In genomic region chr1:148371551-148371994, GRCh38 we compare ENCODE assay signal across 8 cellular contexts.
A peak's percentile ranks its signal among the peaks of the same experiment; 100 is the strongest.
DNase-seq lines count a peak whose midpoint lies in the region; ATAC-seq and TF ChIP-seq lines count a peak whose summit lies in the region.
"Not testable (repeated sequence)": the region's sequence is repeated elsewhere in the genome, so short reads cannot be mapped to it uniquely, and the experiment has no call there.

No MANE protein-coding gene starts in this region.

- H2AK9ac ChIP-seq in IMR-90 (replicated peaks; ENCODE audit: low read depth, low read length, poor library complexity), result not testable (repeated sequence)

- H4K20me1 ChIP-seq in IMR-90 (ENCODE audit: insufficient read depth, low read length), result not testable (repeated sequence)

- H3K4me3 Mint-ChIP-seq in activated CD4-positive, alpha-beta T cell treated with anti-CD3 and anti-CD28 coated beads, Interleukin-2, amount 10 ng/mL, durations not matched to agents 7 days and 5 days, result peak overlapping the region; percentile 40

- not testable (repeated sequence) for H2AFZ ChIP-seq in IMR-90 (replicated peaks; ENCODE audit: low read length, poor library complexity); trophoblast cell (ENCODE audit: insufficient read depth, low read length, poor library complexity)

- intact Hi-C loops in IMR-90 (cut with micrococcal nuclease); breast epithelium (cut with DNase I; ENCODE audit: low total_unique reads); right cardiac atrium (cut with DNase I): not testable (repeated sequence)

- TF ChIP-seq CTCF in IMR-90 (conservative IDR thresholded peaks at IDR 0.05; ENCODE audit: low read depth, low read length), result peak; percentile 64
- TF ChIP-seq CTCF in breast epithelium (IDR thresholded peaks at IDR 0.05), result peak; percentile 82 to 92 (median 91)
- peak; percentile 51 to 69 for TF ChIP-seq CTCF in suprapubic skin (IDR thresholded peaks at IDR 0.05)

- H3K4me1 ChIP-seq in IMR-90 (ENCODE audit: control insufficient read depth, insufficient read depth, low read length); NT2/D1 (ENCODE audit: insufficient read depth, insufficient read length); breast epithelium; right cardiac atrium (ENCODE audit: control insufficient read depth, insufficient read depth, low read length); trophoblast cell (ENCODE audit: control insufficient read depth in 1 of 2, insufficient read depth in 2 of 2, low read length in 2 of 2): not testable (repeated sequence)
- peaks cover 18% of the 10 kb centered on the region for H3K4me1 ChIP-seq in suprapubic skin

- DNase-seq in EH (ENCODE audit: low read depth) (peak; percentile 71), IMR-90 (peak; percentile 73), NT2/D1 (ENCODE audit: low read depth, low spot score) (peak; percentile 76), breast epithelium (ENCODE audit: low spot score in 2 of 2) (peak; percentile 63 to 76), right cardiac atrium (peak; percentile 49 to 73 (median 55)), trophoblast cell (peak; percentile 46 to 82), suprapubic skin (ENCODE audit: low spot score in 2 of 2) (peak in 1 of 2 donors; percentile 74)
- peak; percentile 81 for DNase-seq in activated CD4-positive, alpha-beta T cell treated with anti-CD3 and anti-CD28 coated beads, Interleukin-2, amount 10 ng/mL, durations not matched to agents 7 days and 5 days

- H3K9me3 Mint-ChIP-seq in activated CD4-positive, alpha-beta T cell treated with anti-CD3 and anti-CD28 coated beads, Interleukin-2, amount 10 ng/mL, durations not matched to agents 7 days and 5 days, result not testable (repeated sequence)

- CTCF ChIA-PET in IMR-90 (lab: Yijun Ruan, JAX), result not testable (repeated sequence)
- CTCF ChIA-PET in activated CD4-positive, alpha-beta T cell treated with anti-CD3 and anti-CD28 coated beads, Interleukin-2, amount 10 ng/mL, durations not matched to agents 7 days and 5 days (lab: Charles Lee), result interaction anchor here (0.9 to 2.3 kb wide), 5 partner anchors 8 to 19 kb away, joined by 3 to 6 read pairs (median 3); no protein-coding TSS in a partner anchor

- H3K23ac ChIP-seq in IMR-90 (ENCODE audit: low read depth, low read length); trophoblast cell (ENCODE audit: low read length): not testable (repeated sequence)

- not testable (repeated sequence) for H2BK15ac ChIP-seq in IMR-90 (ENCODE audit: low read depth, low read length)

- not testable (repeated sequence) for H3K27me3 ChIP-seq in IMR-90 (ENCODE audit: control insufficient read depth, insufficient read depth, low read length); NT2/D1 (ENCODE audit: insufficient read depth, insufficient read length); breast epithelium; right cardiac atrium (ENCODE audit: control insufficient read depth, insufficient read depth); trophoblast cell (ENCODE audit: insufficient read depth, low read length); suprapubic skin

- not testable (repeated sequence) for TF ChIP-seq POLR2A in IMR-90 (IDR thresholded peaks at IDR 0.05; ENCODE audit: low read depth, low read length); breast epithelium (IDR thresholded peaks at IDR 0.05); suprapubic skin (IDR thresholded peaks at IDR 0.05)

- dilution Hi-C loops in IMR-90 (cut with HindIII; ENCODE audit: low sequenced_read_pairs, unreplicated experiment), result not testable (repeated sequence)

- H3K9me1 ChIP-seq in IMR-90 (ENCODE audit: insufficient read depth, low read length), result not testable (repeated sequence)

- H3K4me1 Mint-ChIP-seq in activated CD4-positive, alpha-beta T cell treated with anti-CD3 and anti-CD28 coated beads, Interleukin-2, amount 10 ng/mL, durations not matched to agents 7 days and 5 days, result peaks cover 47% of the 10 kb centered on the region

- not testable (repeated sequence) for H2BK20ac ChIP-seq in IMR-90 (ENCODE audit: low read depth, low read length)

- not testable (repeated sequence) for H4K12ac ChIP-seq in trophoblast cell (ENCODE audit: low read depth, low read length)

- H2BK5ac ChIP-seq in IMR-90 (ENCODE audit: low read depth, low read length, poor library complexity, severe bottlenecking); trophoblast cell (ENCODE audit: low read depth, low read length, poor library complexity): not testable (repeated sequence)

- H3K36me3 ChIP-seq in IMR-90 (ENCODE audit: control insufficient read depth, insufficient read depth, low read length); NT2/D1 (ENCODE audit: insufficient read depth, insufficient read length, low read length); breast epithelium; trophoblast cell (ENCODE audit: control insufficient read depth in 1 of 2, insufficient read depth in 2 of 2, low read length in 2 of 2); suprapubic skin: not testable (repeated sequence)

- not testable (repeated sequence) for H3K56ac ChIP-seq in IMR-90 (ENCODE audit: extremely low read depth, insufficient read depth, low read length)

- H3K79me2 ChIP-seq in trophoblast cell (ENCODE audit: control insufficient read depth, insufficient read depth, low read length, poor library complexity), result not testable (repeated sequence)

- not testable (repeated sequence) for H3K4me2 ChIP-seq in IMR-90 (ENCODE audit: low read depth, low read length); trophoblast cell (ENCODE audit: low read length)

- H3K36me3 Mint-ChIP-seq in activated CD4-positive, alpha-beta T cell treated with anti-CD3 and anti-CD28 coated beads, Interleukin-2, amount 10 ng/mL, durations not matched to agents 7 days and 5 days (ENCODE audit: low read depth), result not testable (repeated sequence)

- H2BK120ac ChIP-seq in IMR-90 (ENCODE audit: low read depth, low read length); trophoblast cell (ENCODE audit: insufficient read depth, low read length, poor library complexity): not testable (repeated sequence)

- TF ChIP-seq RAD21 in IMR-90 (IDR thresholded peaks at IDR 0.05; ENCODE audit: low read length), result peak; percentile 80

- not testable (repeated sequence) for H3K9ac ChIP-seq in IMR-90 (ENCODE audit: low read depth, low read length); NT2/D1 (ENCODE audit: insufficient read length, low read depth); trophoblast cell (ENCODE audit: low read length)

- BruUV-seq in IMR-90 (replicated peaks; lab: Mats Ljungman, UMichigan), result not testable (repeated sequence)

- not testable (repeated sequence) for H2AK5ac ChIP-seq in IMR-90 (ENCODE audit: low read depth, low read length); trophoblast cell (ENCODE audit: low read length)

- POLR2A ChIA-PET in IMR-90 (lab: Charles Lee; ENCODE audit: unreplicated experiment), result not testable (repeated sequence)
- POLR2A ChIA-PET in activated CD4-positive, alpha-beta T cell treated with anti-CD3 and anti-CD28 coated beads, Interleukin-2, amount 10 ng/mL, durations not matched to agents 7 days and 5 days (lab: Charles Lee), result interaction anchor here (1.8 kb wide), 1 partner anchor 151 kb away, joined by 13 read pairs; no protein-coding TSS in a partner anchor

- H3K4me3 ChIP-seq in IMR-90 (ENCODE audit: insufficient read depth, low read depth, low read length); NT2/D1 (ENCODE audit: insufficient read length, low read depth); breast epithelium; right cardiac atrium (ENCODE audit: low read length); trophoblast cell (ENCODE audit: low read depth, low read length); suprapubic skin: not testable (repeated sequence)

- H3K18ac ChIP-seq in IMR-90 (ENCODE audit: low read depth, low read length); trophoblast cell (ENCODE audit: low read length): not testable (repeated sequence)

- whole genome bisulfite sequencing in IMR-90 (ENCODE audit: extremely low coverage in 2 of 2, insufficient read length in 1 of 2), 2 experiments, result no CpG with 5 or more reads among the region's 4 CpGs
- 12% methylated on average over 4 of the region's 4 CpGs for WGBS in right cardiac atrium
- WGBS in trophoblast cell (ENCODE audit: extremely low coverage, insufficient coverage, insufficient read length), result no CpG with 5 or more reads among the region's 4 CpGs
- 17% methylated on average over 4 of the region's 4 CpGs for WGBS in suprapubic skin

- not testable (repeated sequence) for H3K4ac ChIP-seq in IMR-90 (ENCODE audit: low read depth, low read length); trophoblast cell (ENCODE audit: low read depth, low read length)

- not testable (repeated sequence) for H4K91ac ChIP-seq in IMR-90 (ENCODE audit: insufficient read depth, low read depth, low read length); trophoblast cell (ENCODE audit: low read depth, low read length)

- in situ Hi-C loops in IMR-90 (cut with MboI; ENCODE audit: low sequenced_read_pairs), result not testable (repeated sequence)

- H2BK12ac ChIP-seq in trophoblast cell (ENCODE audit: low read length), result not testable (repeated sequence)

- not testable (repeated sequence) for TF ChIP-seq EP300 in suprapubic skin (IDR thresholded peaks at IDR 0.05)

- H3K27ac Mint-ChIP-seq in activated CD4-positive, alpha-beta T cell treated with anti-CD3 and anti-CD28 coated beads, Interleukin-2, amount 10 ng/mL, durations not matched to agents 7 days and 5 days, result peak overlapping the region; percentile 98

- H3K79me1 ChIP-seq in IMR-90 (ENCODE audit: low read depth in 1 of 2, low read length in 2 of 2); trophoblast cell (ENCODE audit: low read length): not testable (repeated sequence)

- not testable (repeated sequence) for H4K8ac ChIP-seq in IMR-90 (ENCODE audit: low read depth in 2 of 2, low read length in 2 of 2); trophoblast cell (ENCODE audit: low read depth, low read length)

- not testable (repeated sequence) for H3K14ac ChIP-seq in IMR-90 (replicated peaks; ENCODE audit: low read depth, low read length); trophoblast cell (ENCODE audit: low read length)

- H3K9me3 ChIP-seq in IMR-90 (ENCODE audit: control insufficient read depth, insufficient read depth, low read length); NT2/D1 (ENCODE audit: insufficient read depth, low read length); breast epithelium; right cardiac atrium (ENCODE audit: control insufficient read depth, low read length); trophoblast cell (ENCODE audit: insufficient read depth, low read depth, low read length); suprapubic skin: not testable (repeated sequence)

- H4K5ac ChIP-seq in IMR-90 (ENCODE audit: low read depth, low read length), result not testable (repeated sequence)

- peak; percentile 98 for ATAC-seq in IMR-90 (ENCODE audit: low read depth)
- peak; percentile 92 to 94 for ATAC-seq in right cardiac atrium

- H3K27me3 Mint-ChIP-seq in activated CD4-positive, alpha-beta T cell treated with anti-CD3 and anti-CD28 coated beads, Interleukin-2, amount 10 ng/mL, durations not matched to agents 7 days and 5 days, result not testable (repeated sequence)

- not testable (repeated sequence) for H3K27ac ChIP-seq in IMR-90 (ENCODE audit: insufficient read depth, low read length); right cardiac atrium (ENCODE audit: low read length); trophoblast cell (ENCODE audit: low read depth, low read length)
- H3K27ac ChIP-seq in breast epithelium (peak overlapping the region; percentile 81 to 88), suprapubic skin (peak overlapping the region; percentile 51)
